In the genomic region with DNA sequence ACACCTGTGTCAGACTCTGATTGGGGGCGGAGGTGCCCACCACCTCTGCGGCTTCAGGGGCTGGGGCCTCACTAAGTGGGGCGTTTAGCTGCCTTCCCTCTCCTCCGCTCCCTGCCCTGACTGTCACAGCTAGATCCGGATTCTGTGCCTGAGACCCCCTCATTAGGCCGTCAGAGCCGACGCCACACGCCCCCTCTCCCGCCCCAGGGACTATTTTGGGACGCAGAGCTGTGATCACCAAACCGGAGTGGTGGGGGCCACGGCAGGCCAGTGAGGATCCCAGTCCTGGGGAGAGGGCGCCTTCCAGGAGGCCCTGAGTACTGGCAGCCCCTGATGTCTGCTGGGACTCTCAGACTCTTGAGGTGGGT, we compare ENCODE assay signal across 11 cellular contexts. TPM values are rescaled to one million over a fixed set of nuclear protein-coding genes. Genes with fewer than 3 reads are reported as not detected.
DNase-seq lines count a peak whose midpoint lies in the region; ATAC-seq, FAIRE-seq and TF ChIP-seq lines count a peak whose summit lies in the region.
"Had no signal": no experiment of that assay in that cellular context is flagged by ENCODE, and none has a peak within 500 bp of the region (broad histone marks: within the 10 kb centered on the region; RNA-seq: fewer than 3 reads in every experiment).

No MANE protein-coding gene starts in this region.

- no peaks in the 10 kb centered on the region for H3K36me3 ChIP-seq in H7 (replicated peaks; ENCODE audit: control insufficient read depth, insufficient read depth, low read length)
- H3K36me3 ChIP-seq in kidney (ENCODE audit: control insufficient read depth in 1 of 2, insufficient read depth in 2 of 2, low read length in 2 of 2): no peaks in the 10 kb centered on the region
- H3K36me3 ChIP-seq in subcutaneous abdominal adipose tissue (ENCODE audit: control insufficient read depth in 5 of 5, insufficient read depth in 5 of 5, low read length in 5 of 5): no peaks in the 10 kb centered on the region
- no peaks in the 10 kb centered on the region for H3K36me3 ChIP-seq in Karpas-422 (ENCODE audit: insufficient read depth, low read length)

- no peaks in the 10 kb centered on the region for H3K9me2 ChIP-seq in Karpas-422 (replicated peaks; ENCODE audit: insufficient read depth, low read length)

- DNase-seq in H7: peak; percentile 77
- no peak for DNase-seq in activated naive CD8-positive, alpha-beta T cell treated with anti-CD3 and anti-CD28 coated beads, Interleukin-2, amount 10 ng/mL, durations not matched to agents 7 days and 5 days
- DNase-seq in kidney: no peak
- no peak for DNase-seq in SKM-1 (lab: John Stamatoyannopoulos, UW; ENCODE audit: unreplicated experiment)
- no peak for DNase-seq in Karpas-422
- no peak for DNase-seq in DMS 273 (lab: John Stamatoyannopoulos, UW; ENCODE audit: unreplicated experiment)
- DNase-seq: NCI-H1105 treated with DMSO at 0.1 percent for 48 hours had no signal

- H3K27ac Mint-ChIP-seq in activated naive CD8-positive, alpha-beta T cell treated with anti-CD3 and anti-CD28 coated beads, Interleukin-2, amount 10 ng/mL, durations not matched to agents 7 days and 5 days: no peak overlapping the region
- H3K27ac Mint-ChIP-seq: brain had no signal

- no peaks in the 10 kb centered on the region for H3K79me2 ChIP-seq in Karpas-422 (ENCODE audit: low read length)

- TF ChIP-seq CTCF in kidney (IDR thresholded peaks at IDR 0.05; ENCODE audit: borderline replicate concordance, extremely low read depth, insufficient read depth): no peak

- H3K27me3 Mint-ChIP-seq in activated naive CD8-positive, alpha-beta T cell treated with anti-CD3 and anti-CD28 coated beads, Interleukin-2, amount 10 ng/mL, durations not matched to agents 7 days and 5 days: peaks cover 48% of the 10 kb centered on the region

- H2AFZ ChIP-seq in Karpas-422 (ENCODE audit: low read length): no peak overlapping the region

- no peaks in the 10 kb centered on the region for H3K9me3 Mint-ChIP-seq in activated naive CD8-positive, alpha-beta T cell treated with anti-CD3 and anti-CD28 coated beads, Interleukin-2, amount 10 ng/mL, durations not matched to agents 7 days and 5 days

- H3K9me3 ChIP-seq in kidney (ENCODE audit: control insufficient read depth in 1 of 2, low read length in 2 of 2) (no peaks in the 10 kb centered on the region), subcutaneous abdominal adipose tissue (ENCODE audit: control insufficient read depth in 5 of 5, low read length in 5 of 5) (no peaks in the 10 kb centered on the region), Karpas-422 (ENCODE audit: low read length) (no peaks in the 10 kb centered on the region)

- peaks cover 11% of the 10 kb centered on the region for H3K4me1 Mint-ChIP-seq in activated naive CD8-positive, alpha-beta T cell treated with anti-CD3 and anti-CD28 coated beads, Interleukin-2, amount 10 ng/mL, durations not matched to agents 7 days and 5 days
- H3K4me1 Mint-ChIP-seq: brain had no signal

- no peak for ATAC-seq in activated naive CD8-positive, alpha-beta T cell treated with anti-CD3 and anti-CD28 coated beads, Interleukin-2, amount 10 ng/mL, durations not matched to agents 7 days and 5 days (ENCODE audit: low read depth)

- intact Hi-C loops in kidney (cut with DNase I): no loop called here

- H3K36me3 Mint-ChIP-seq in activated naive CD8-positive, alpha-beta T cell treated with anti-CD3 and anti-CD28 coated beads, Interleukin-2, amount 10 ng/mL, durations not matched to agents 7 days and 5 days: peaks cover 2% of the 10 kb centered on the region
- H3K36me3 Mint-ChIP-seq: brain had no signal

- H3K4me3 ChIP-seq in H7 (ENCODE audit: insufficient read depth, low read depth, low read length): peak overlapping the region; percentile 81; the same call in 1 of the 2 replicates
- H3K4me3 ChIP-seq in kidney (ENCODE audit: low read length in 2 of 2): peak overlapping the region; percentile 29 to 46
- peak overlapping the region in 4 of 5 donors; percentile 24 to 77 (median 72) for H3K4me3 ChIP-seq in subcutaneous abdominal adipose tissue (ENCODE audit: low read depth in 1 of 5, low read length in 5 of 5)
- no peak overlapping the region for H3K4me3 ChIP-seq in Karpas-422 (ENCODE audit: low read length)

- H3K27me3 ChIP-seq in H7 (ENCODE audit: control insufficient read depth, insufficient read depth, low read length) (peaks cover 12% of the 10 kb centered on the region; the same call in 1 of the 2 replicates), subcutaneous abdominal adipose tissue (ENCODE audit: control insufficient read depth in 5 of 5, insufficient read depth in 4 of 5, low read length in 5 of 5) (no peaks in the 10 kb centered on the region), Karpas-422 (ENCODE audit: low read length) (no peaks in the 10 kb centered on the region)

- H3K4me1 ChIP-seq in kidney (ENCODE audit: control insufficient read depth in 1 of 2, insufficient read depth in 1 of 2, low read depth in 1 of 2, low read length in 2 of 2): peaks cover 0 to 2% of the 10 kb centered on the region in 2 donors
- H3K4me1 ChIP-seq in subcutaneous abdominal adipose tissue (ENCODE audit: control insufficient read depth in 5 of 5, insufficient read depth in 5 of 5, low read length in 5 of 5): peaks cover 2 to 48% (median 26%) of the 10 kb centered on the region in 5 donors
- peaks cover 6% of the 10 kb centered on the region for H3K4me1 ChIP-seq in Karpas-422 (ENCODE audit: low read length)

- H4K20me1 ChIP-seq in Karpas-422 (ENCODE audit: insufficient read depth, low read depth, low read length): no peaks in the 10 kb centered on the region

- peak overlapping the region in 1 of 2 donors; percentile 51 for H3K9ac ChIP-seq in kidney (ENCODE audit: low read length in 2 of 2)
- peak overlapping the region in 3 of 5 donors; percentile 61 to 92 (median 66) for H3K9ac ChIP-seq in subcutaneous abdominal adipose tissue (ENCODE audit: low read length in 5 of 5)
- H3K9ac ChIP-seq in Karpas-422 (ENCODE audit: low read length): no peak overlapping the region

- H3K4me2 ChIP-seq in Karpas-422 (ENCODE audit: low read depth, low read length, poor library complexity, severe bottlenecking): no peak overlapping the region

- H3K27ac ChIP-seq in kidney (ENCODE audit: low read depth in 2 of 2, low read length in 2 of 2) (peak overlapping the region; percentile 76 to 89), subcutaneous abdominal adipose tissue (ENCODE audit: low read depth, low read length) (peak overlapping the region; percentile 89), Karpas-422 (ENCODE audit: low read length) (no peak overlapping the region)

- FAIRE-seq in kidney (lab: Jason Lieb, UNC): no peak
- FAIRE-seq: urothelium cell line had no signal

- POLR2A ChIA-PET in activated naive CD8-positive, alpha-beta T cell treated with anti-CD3 and anti-CD28 coated beads, Interleukin-2, amount 10 ng/mL, durations not matched to agents 7 days and 5 days (lab: Charles Lee): interaction anchor here (0.6 to 2.7 kb wide), 5 partner anchors 8 to 102 kb away, joined by 3 to 8 read pairs (median 4); a partner anchor contains a TSS

- peak overlapping the region; percentile 87 for H3K4me3 Mint-ChIP-seq in activated naive CD8-positive, alpha-beta T cell treated with anti-CD3 and anti-CD28 coated beads, Interleukin-2, amount 10 ng/mL, durations not matched to agents 7 days and 5 days

RNA-seq across cellular contexts. Expression of a gene that starts 0.8 kb away (rescaled TPM):
- total RNA-seq in H7 (2014; rRNA removed; shearing (Covaris generic)): 1.2 and 7.3 TPM in 2 replicates
- total RNA-seq in activated naive CD8-positive, alpha-beta T cell treated with anti-CD3 and anti-CD28 coated beads, Interleukin-2, amount 10 ng/mL, durations not matched to agents 7 days and 5 days: 1 to 10 TPM; 4.5 to 4.8 TPM
- total RNA-seq in kidney: 26.6 TPM
- 15.0 TPM for polyA plus RNA-seq in kidney (ENCODE audit: insufficient read depth, low read depth, low replicate concordance)
- 1.2 TPM in 1 of 2 replicates, not detected in the other for total RNA-seq in Karpas-422 (2014; rRNA removed; shearing (Covaris generic); ENCODE audit: low replicate concordance)
- total RNA-seq: HT1080 had no signal

RNA-seq across cellular contexts. Expression of a gene that starts 21.0 kb away (rescaled TPM):
- total RNA-seq in H7 (2014; rRNA removed; shearing (Covaris generic)): 512 and 545 TPM in 2 replicates
- 1,000 to 10,000 TPM; 1,838 to 1,917 TPM for total RNA-seq in activated naive CD8-positive, alpha-beta T cell treated with anti-CD3 and anti-CD28 coated beads, Interleukin-2, amount 10 ng/mL, durations not matched to agents 7 days and 5 days
- total RNA-seq in kidney: 1,258 TPM
- 1,887 TPM for polyA plus RNA-seq in kidney (ENCODE audit: insufficient read depth, low read depth, low replicate concordance)
- total RNA-seq in Karpas-422 (2014; rRNA removed; shearing (Covaris generic); ENCODE audit: low replicate concordance): 1,155 and 2,638 TPM in 2 replicates

RNA-seq across cellular contexts. Expression of a gene that starts 21.1 kb away (rescaled TPM):
- 103 and 117 TPM in 2 replicates for total RNA-seq in H7 (2014; rRNA removed; shearing (Covaris generic))
- 10 to 100 TPM; 53.8 to 59.0 TPM for total RNA-seq in activated naive CD8-positive, alpha-beta T cell treated with anti-CD3 and anti-CD28 coated beads, Interleukin-2, amount 10 ng/mL, durations not matched to agents 7 days and 5 days
- 51.2 TPM for total RNA-seq in kidney
- 304 TPM for polyA plus RNA-seq in kidney (ENCODE audit: insufficient read depth, low read depth, low replicate concordance)
- 85.1 and 94.9 TPM in 2 replicates for total RNA-seq in Karpas-422 (2014; rRNA removed; shearing (Covaris generic); ENCODE audit: low replicate concordance)

RNA-seq across cellular contexts. Expression of a gene that starts 21.7 kb away (rescaled TPM):
- 13.2 and 17.1 TPM in 2 replicates for total RNA-seq in H7 (2014; rRNA removed; shearing (Covaris generic))
- under 1 TPM in 1 of 2 experiments, not detected in 1; 0.64 TPM for total RNA-seq in activated naive CD8-positive, alpha-beta T cell treated with anti-CD3 and anti-CD28 coated beads, Interleukin-2, amount 10 ng/mL, durations not matched to agents 7 days and 5 days
- total RNA-seq in kidney: 7.2 TPM
- 40.3 TPM for polyA plus RNA-seq in kidney (ENCODE audit: insufficient read depth, low read depth, low replicate concordance)
- total RNA-seq in Karpas-422 (2014; rRNA removed; shearing (Covaris generic); ENCODE audit: low replicate concordance): not detected in 2 replicates
- total RNA-seq: HT1080 had no signal

RNA-seq across cellular contexts. Expression of a gene that starts 34.1 kb away (rescaled TPM):
- total RNA-seq in H7 (2014; rRNA removed; shearing (Covaris generic)): 127 and 159 TPM in 2 replicates
- total RNA-seq in activated naive CD8-positive, alpha-beta T cell treated with anti-CD3 and anti-CD28 coated beads, Interleukin-2, amount 10 ng/mL, durations not matched to agents 7 days and 5 days: 10 to 100 TPM; 36.1 to 38.4 TPM
- 26.1 TPM for total RNA-seq in kidney
- polyA plus RNA-seq in kidney (ENCODE audit: insufficient read depth, low read depth, low replicate concordance): 63.1 TPM
- 16.0 and 29.4 TPM in 2 replicates for total RNA-seq in Karpas-422 (2014; rRNA removed; shearing (Covaris generic); ENCODE audit: low replicate concordance)
